In genomic region chr2:162113088-162113770, GRCh38 we compare ENCODE assay signal across 27 cellular contexts. TPM values are rescaled to one million over a fixed set of nuclear protein-coding genes. Genes with fewer than 3 reads are reported as not detected.
DNase-seq lines count a peak whose midpoint lies in the region; ATAC-seq, FAIRE-seq and TF ChIP-seq lines count a peak whose summit lies in the region.
"Had no signal": no experiment of that assay in that cellular context is flagged by ENCODE, and none has a peak within 500 bp of the region (broad histone marks: within the 10 kb centered on the region; RNA-seq: fewer than 3 reads in every experiment).

No MANE protein-coding gene starts in this region.

- no peaks in the 10 kb centered on the region for H3K23me2 ChIP-seq in H1 (ENCODE audit: low read depth, low read length)

- TF ChIP-seq RAD21 in HCT116 (IDR thresholded peaks at IDR 0.05; ENCODE audit: low read depth) (no peak), H1 (IDR thresholded peaks at IDR 0.05 in 1 of 2, conservative IDR thresholded peaks at IDR 0.05 in 1 of 2; ENCODE audit: low read depth in 2 of 2, low read length in 2 of 2) (no peak), HepG2 (CRISPR knock-in tag; IDR thresholded peaks at IDR 0.05) (no peak)

- no peak overlapping the region for H2BK20ac ChIP-seq in H1 (ENCODE audit: low read length)

- BruUV-seq in HCT116 (replicated peaks; lab: Mats Ljungman, UMichigan) (no TSS peak), HepG2 (replicated peaks; lab: Mats Ljungman, UMichigan) (no TSS peak)

- H3K36me3 ChIP-seq in ACC112 (ENCODE audit: insufficient read depth, low read length): 0 out of 2 replicates have a peak, but pooled peaks cover 9% of the 10 kb centered on the region
- H3K36me3 ChIP-seq in HCT116 (ENCODE audit: control insufficient read depth in 1 of 2, insufficient read depth in 2 of 2, low read length in 2 of 2): no peaks in the 10 kb centered on the region
- H3K36me3 ChIP-seq in H1 (ENCODE audit: control insufficient read depth in 2 of 4, insufficient read depth in 4 of 4, low read length in 3 of 4): no peaks in the 10 kb centered on the region; a peak in 1 of 8 replicates
- H3K36me3 ChIP-seq in HepG2 (replicated peaks in 1 of 2; ENCODE audit: control insufficient read depth in 1 of 2, insufficient read depth in 2 of 2, low read length in 2 of 2): no peaks in the 10 kb centered on the region
- no peaks in the 10 kb centered on the region for H3K36me3 ChIP-seq in vagina
- H3K36me3 ChIP-seq: BLaER1, MG63, Peyer's patch had no signal

- DNase-seq in HCT116 (ENCODE audit: low read depth, low spot score) (no peak), H1 (ENCODE audit: low read depth in 1 of 2, low spot score in 2 of 2) (no peak), HepG2 (ENCODE audit: low spot score) (peak; percentile 51), vagina (ENCODE audit: extremely low spot score in 2 of 2) (no peak)
- DNase-seq in T-helper 2 cell treated with Interferon-gamma antibody and Interleukin-4, amounts not matched to agents 5 μg/mL and 100 μg/mL, for 36 hours (ENCODE audit: low spot score): no peak
- DNase-seq: activated CD4-positive, alpha-beta T cell treated with anti-CD3 and anti-CD28 coated beads for 36 hours; activated naive CD4-positive, alpha-beta T cell; activated T-cell treated with anti-CD3 and anti-CD28 coated beads, Interleukin-2, amount 50 U/mL, for 48 hours; cortex of kidney; MG63; naive thymus-derived CD8-positive, alpha-beta T cell; NCI-H1694; NCI-H2171; NCI-H524 treated with DMSO at 0.1 percent for 48 hours; Peyer's patch; retina; T-helper 1 cell had no signal

- H3K9ac ChIP-seq in HCT116 (ENCODE audit: low read length): no peak overlapping the region
- H3K9ac ChIP-seq in H1 (replicated peaks in 1 of 4; ENCODE audit: extremely low read depth in 1 of 4, low read depth in 3 of 4, low read length in 3 of 4): no peak overlapping the region
- H3K9ac ChIP-seq in HepG2 (ENCODE audit: insufficient read depth, low read depth, low read length): peak overlapping the region; percentile 53; the same call in 1 of the 2 replicates
- H3K9ac ChIP-seq: BLaER1 had no signal

- no peak for FAIRE-seq in H1 (lab: Jason Lieb, UNC)
- FAIRE-seq in HepG2 (lab: Jason Lieb, UNC): no peak
- FAIRE-seq: endometrium had no signal

- intact Hi-C loops in HCT116 (cut with micrococcal nuclease): no loop called here
- intact Hi-C loops in HepG2 (cut with micrococcal nuclease; ENCODE audit: unreplicated experiment): loop anchor here (2.0 kb wide), 2 partner anchors 24 to 86 kb away; no protein-coding TSS in a partner anchor
- intact Hi-C loops in vagina (cut with DNase I): no loop called here

- H3K79me2 ChIP-seq in ACC112 (ENCODE audit: control insufficient read depth, insufficient read depth, low read length, unreplicated experiment): no peaks in the 10 kb centered on the region
- H3K79me2 ChIP-seq in HCT116 (ENCODE audit: insufficient read depth, low read length): no peaks in the 10 kb centered on the region
- no peaks in the 10 kb centered on the region for H3K79me2 ChIP-seq in H1 (ENCODE audit: control insufficient read depth in 1 of 2, insufficient read depth in 2 of 2, low read length in 2 of 2)
- H3K79me2 ChIP-seq in HepG2 (ENCODE audit: insufficient read depth, low read length): no peaks in the 10 kb centered on the region

- TF ChIP-seq POLR2A in HCT116 (IDR thresholded peaks at IDR 0.05; ENCODE audit: borderline replicate concordance, extremely low read depth, insufficient read depth, insufficient read length): no peak
- no peak for TF ChIP-seq POLR2A in H1 (IDR thresholded peaks at IDR 0.05; ENCODE audit: control extremely low read depth in 1 of 2, low read depth in 2 of 2, low read length in 2 of 2)
- TF ChIP-seq POLR2A in HepG2 (IDR thresholded peaks at IDR 0.05; ENCODE audit: insufficient read depth in 1 of 2, low read depth in 2 of 2, low read length in 2 of 2): no peak
- no peak for TF ChIP-seq POLR2A in vagina (IDR thresholded peaks at IDR 0.05)

- POLR2A ChIA-PET in HCT116 (lab: Charles Lee): no interaction called here
- POLR2A ChIA-PET in H1 (lab: Charles Lee; ENCODE audit: partially characterized antibody): no interaction called here
- POLR2A ChIA-PET in HepG2 (lab: Yijun Ruan, JAX): interaction anchor here (1.4 to 2.4 kb wide), 3 partner anchors 9 to 86 kb away, joined by 4 to 20 read pairs (median 4); partner anchors contain the start of gene DPP4

- H3K27ac ChIP-seq in ACC112 (ENCODE audit: low read depth, low read length) (peak overlapping the region; percentile 34; the same call in 1 of the 2 replicates), HCT116 (ENCODE audit: low read depth, low read length) (no peak overlapping the region), H1 (ENCODE audit: low read depth, low read length) (no peak overlapping the region), HepG2 (ENCODE audit: extremely low read length, insufficient read depth, low read length) (peak overlapping the region; percentile 73), vagina (no peak overlapping the region)
- H3K27ac ChIP-seq: BLaER1 had no signal

- H3K9me2 ChIP-seq in HCT116 (ENCODE audit: insufficient read depth): no peaks in the 10 kb centered on the region

- H3K27me3 ChIP-seq in ACC112 (ENCODE audit: insufficient read depth, low read length): no peaks in the 10 kb centered on the region
- H3K27me3 ChIP-seq in HCT116 (ENCODE audit: insufficient read depth, low read length): no peaks in the 10 kb centered on the region
- H3K27me3 ChIP-seq in H1 (replicated peaks in 1 of 4; ENCODE audit: control insufficient read depth in 3 of 4, extremely low read depth in 1 of 4, insufficient read depth in 3 of 4, low read length in 3 of 4): no peaks in the 10 kb centered on the region
- H3K27me3 ChIP-seq in HepG2 (ENCODE audit: control insufficient read depth in 1 of 2, insufficient read depth in 2 of 2, low read length in 2 of 2): no peaks in the 10 kb centered on the region
- no peaks in the 10 kb centered on the region for H3K27me3 ChIP-seq in vagina
- H3K27me3 ChIP-seq: BLaER1, MG63, Peyer's patch had no signal

- TF ChIP-seq CTCF in HCT116 (IDR thresholded peaks at IDR 0.05 in 2 of 3, conservative IDR thresholded peaks at IDR 0.05 in 1 of 3; ENCODE audit: borderline replicate concordance in 1 of 3, insufficient read depth in 1 of 3, low read depth in 2 of 3, low read length in 2 of 3) (no peak), H1 (IDR thresholded peaks at IDR 0.05; ENCODE audit: control extremely low read depth in 1 of 3, insufficient read depth in 1 of 3, low read depth in 1 of 3, low read length in 3 of 3) (no peak), HepG2 (CRISPR knock-in tag; IDR thresholded peaks at IDR 0.05) (no peak), vagina (IDR thresholded peaks at IDR 0.05) (no peak)

- H4K20me1 ChIP-seq in HCT116 (ENCODE audit: insufficient read depth) (no peaks in the 10 kb centered on the region), H1 (replicated peaks in 1 of 2; ENCODE audit: control insufficient read depth in 1 of 2, insufficient read depth in 2 of 2, low read length in 2 of 2) (no peaks in the 10 kb centered on the region), HepG2 (ENCODE audit: insufficient read depth, low read length) (no peaks in the 10 kb centered on the region)
- H4K20me1 ChIP-seq: BLaER1 had no signal

- H2BK5ac ChIP-seq in H1 (ENCODE audit: low read depth, low read length): no peak overlapping the region

- H3K9me3 Mint-ChIP-seq in T-helper 2 cell treated with Interferon-gamma antibody and Interleukin-4, amounts not matched to agents 5 μg/mL and 100 μg/mL, for 36 hours: peaks cover 28% of the 10 kb centered on the region

- no peaks in the 10 kb centered on the region for H3K79me1 ChIP-seq in H1 (ENCODE audit: low read depth, low read length)

- H3K4me1 ChIP-seq in ACC112 (ENCODE audit: control insufficient read depth, insufficient read depth, low read length, unreplicated experiment) (peaks cover 42% of the 10 kb centered on the region), HCT116 (ENCODE audit: control insufficient read depth in 1 of 2, insufficient read depth in 2 of 2, low read length in 2 of 2) (peaks cover 2 to 9% of the 10 kb centered on the region in 2 experiments; a peak in 1 of 4 replicates), H1 (replicated peaks in 1 of 4; ENCODE audit: control insufficient read depth in 3 of 4, insufficient read depth in 4 of 4, low read length in 3 of 4) (peaks cover 0 to 6% (median 3%) of the 10 kb centered on the region in 4 experiments; a peak in 3 of 7 replicates), HepG2 (ENCODE audit: insufficient read depth, low read length) (peaks cover 70% of the 10 kb centered on the region), vagina (peaks cover 18% of the 10 kb centered on the region)
- H3K4me1 ChIP-seq: BLaER1 had no signal

- H3K4me3 Mint-ChIP-seq in T-helper 2 cell treated with Interferon-gamma antibody and Interleukin-4, amounts not matched to agents 5 μg/mL and 100 μg/mL, for 36 hours: no peak overlapping the region
- H3K4me3 Mint-ChIP-seq: activated CD4-positive, alpha-beta T cell treated with anti-CD3 and anti-CD28 coated beads for 36 hours; mesothelial cell of epicardium; naive thymus-derived CD8-positive, alpha-beta T cell; stimulated activated naive CD8-positive, alpha-beta T cell treated with anti-CD3 and anti-CD28 coated beads, Interleukin-15, Interleukin-2, amounts not matched to agents 100 ng/mL and 50 ng/mL, for 24 hours had no signal

- H3K4me2 ChIP-seq in HCT116 (ENCODE audit: low read length): no peak overlapping the region
- 0 out of 4 replicates have a peak overlapping the region, but pooled peaks of 1 of the 2 experiments have one; percentile 26 for H3K4me2 ChIP-seq in H1 (ENCODE audit: insufficient read depth in 1 of 2, low read depth in 2 of 2, low read length in 2 of 2)
- peak overlapping the region; percentile 76 for H3K4me2 ChIP-seq in HepG2 (ENCODE audit: low read depth, low read length)
- H3K4me2 ChIP-seq: BLaER1 had no signal

- no peak overlapping the region for H3K14ac ChIP-seq in H1 (ENCODE audit: insufficient read length)

- H3K36me3 Mint-ChIP-seq in T-helper 2 cell treated with Interferon-gamma antibody and Interleukin-4, amounts not matched to agents 5 μg/mL and 100 μg/mL, for 36 hours (ENCODE audit: low read depth): peaks cover 12% of the 10 kb centered on the region
- H3K36me3 Mint-ChIP-seq: mesothelial cell of epicardium had no signal

- no peak overlapping the region for H2AFZ ChIP-seq in ACC112 (ENCODE audit: low read length, unreplicated experiment)
- peak overlapping the region; percentile 15 for H2AFZ ChIP-seq in HCT116 (ENCODE audit: low read depth, low read length, poor library complexity, severe bottlenecking)
- H2AFZ ChIP-seq in H1 (ENCODE audit: low read length): no peak overlapping the region
- H2AFZ ChIP-seq in HepG2 (ENCODE audit: low read length): peak overlapping the region; percentile 52

- no peak overlapping the region for H3K18ac ChIP-seq in H1 (ENCODE audit: extremely low read depth, low read length)

- H3K56ac ChIP-seq in H1 (replicated peaks; ENCODE audit: insufficient read length, low read depth, low read length): no peak overlapping the region

- ATAC-seq in HCT116: no peak
- peak; percentile 68 for ATAC-seq in HepG2
- ATAC-seq in HG03097 (IDR thresholded peaks at IDR 0.05; ENCODE audit: low FRiP score, unreplicated experiment): no peak
- no peak for ATAC-seq in HG03039 (IDR thresholded peaks at IDR 0.05; ENCODE audit: unreplicated experiment)
- ATAC-seq: activated CD4-positive, alpha-beta T cell treated with anti-CD3 and anti-CD28 coated beads for 36 hours; naive thymus-derived CD8-positive, alpha-beta T cell had no signal

- no peak overlapping the region for H2AK5ac ChIP-seq in H1 (ENCODE audit: low read depth, low read length)

- RAD21 ChIA-PET in HCT116 (lab: Charles Lee; ENCODE audit: low non-redundant PET in 1 of 2, low total read pairs in 2 of 2, uncharacterized antibody in 2 of 2, unreplicated experiment in 2 of 2): no interaction called here

- H3K23ac ChIP-seq in H1 (ENCODE audit: insufficient read length): no peak overlapping the region

- H3K4me1 Mint-ChIP-seq in T-helper 2 cell treated with Interferon-gamma antibody and Interleukin-4, amounts not matched to agents 5 μg/mL and 100 μg/mL, for 36 hours (ENCODE audit: low read depth): peaks cover 15% of the 10 kb centered on the region
- H3K4me1 Mint-ChIP-seq: mesothelial cell of epicardium had no signal

- H3K27me3 Mint-ChIP-seq in T-helper 2 cell treated with Interferon-gamma antibody and Interleukin-4, amounts not matched to agents 5 μg/mL and 100 μg/mL, for 36 hours (ENCODE audit: low read depth): no peaks in the 10 kb centered on the region
- H3K27me3 Mint-ChIP-seq: activated CD4-positive, alpha-beta T cell treated with anti-CD3 and anti-CD28 coated beads for 36 hours; naive thymus-derived CD8-positive, alpha-beta T cell; stimulated activated naive CD8-positive, alpha-beta T cell treated with anti-CD3 and anti-CD28 coated beads, Interleukin-15, Interleukin-2, amounts not matched to agents 100 ng/mL and 50 ng/mL, for 24 hours had no signal

- no peak overlapping the region for H3K4ac ChIP-seq in H1 (replicated peaks; ENCODE audit: insufficient read length, low read depth, low read length)

- no peak overlapping the region for H2BK12ac ChIP-seq in H1 (ENCODE audit: low read depth, low read length)

- no peaks in the 10 kb centered on the region; a peak in 1 of 4 replicates for H3K9me3 ChIP-seq in HCT116 (ENCODE audit: control insufficient read depth in 1 of 2, insufficient read depth in 1 of 2, low read depth in 1 of 2, low read length in 2 of 2)
- H3K9me3 ChIP-seq in H1 (ENCODE audit: insufficient read depth in 2 of 2, low read depth in 1 of 2, low read length in 1 of 2): 0 out of 4 replicates have a peak, but pooled peaks cover 0 to 6% of the 10 kb centered on the region in 2 experiments
- peaks cover 13% of the 10 kb centered on the region for H3K9me3 ChIP-seq in HepG2 (ENCODE audit: low read length)
- no peaks in the 10 kb centered on the region for H3K9me3 ChIP-seq in vagina
- H3K9me3 ChIP-seq: Peyer's patch had no signal

- 82% methylated on average over 3 of the region's 3 CpGs; no CpG with 5 or more reads in 1 of the 2 experiments for WGBS in H1 (ENCODE audit: extremely low coverage in 1 of 2, insufficient coverage in 1 of 2, insufficient read length in 1 of 2, insufficient replicate concordance in 2 of 2, low coverage in 1 of 2, low lambda C conversion rate in 2 of 2, missing lambda C conversion rate in 1 of 2), 2 experiments
- WGBS in HepG2 (ENCODE audit: low lambda C conversion rate): 9% methylated on average over 3 of the region's 3 CpGs

- CTCF ChIA-PET in HCT116 (lab: Charles Lee) (no interaction called here), H1 (lab: Charles Lee; ENCODE audit: partially characterized antibody) (interaction anchor here (1.0 to 1.1 kb wide), 2 partner anchors 12 to 76 kb away, joined by 3 to 5 read pairs; no protein-coding TSS in a partner anchor), HepG2 (lab: Yijun Ruan, JAX; ENCODE audit: low intra/inter-chr PET ratio, low total read pairs) (no interaction called here)

- no peak overlapping the region for H2BK120ac ChIP-seq in H1 (replicated peaks; ENCODE audit: low read depth, low read length)

- H4K8ac ChIP-seq in H1 (ENCODE audit: extremely low read depth, insufficient read depth, low read length): no peak overlapping the region

- H3K4me3 ChIP-seq in ACC112 (ENCODE audit: low read depth, low read length) (peak overlapping the region; percentile 16; the same call in 1 of the 2 replicates), HCT116 (replicated peaks in 1 of 2; ENCODE audit: low read depth in 1 of 2, low read length in 2 of 2) (no peak overlapping the region), H1 (ENCODE audit: extremely low read depth in 1 of 4, insufficient read depth in 2 of 4, low read depth in 3 of 4, low read length in 4 of 4) (no peak overlapping the region), HepG2 (replicated peaks in 1 of 3; ENCODE audit: insufficient read depth in 1 of 3, low read depth in 2 of 3, low read length in 3 of 3) (peak overlapping the region in 2 of 3 experiments; percentile 25 to 34; a peak in 3 of 6 replicates), vagina (no peak overlapping the region)
- H3K4me3 ChIP-seq: BLaER1, MG63, Peyer's patch had no signal

- H2BK15ac ChIP-seq in H1 (ENCODE audit: low read length): no peak overlapping the region

- H3K27ac Mint-ChIP-seq in T-helper 2 cell treated with Interferon-gamma antibody and Interleukin-4, amounts not matched to agents 5 μg/mL and 100 μg/mL, for 36 hours: no peak overlapping the region
- H3K27ac Mint-ChIP-seq: activated CD4-positive, alpha-beta T cell treated with anti-CD3 and anti-CD28 coated beads for 36 hours; mesothelial cell of epicardium; naive thymus-derived CD8-positive, alpha-beta T cell; stimulated activated naive CD8-positive, alpha-beta T cell treated with anti-CD3 and anti-CD28 coated beads, Interleukin-15, Interleukin-2, amounts not matched to agents 100 ng/mL and 50 ng/mL, for 24 hours had no signal

- H4K5ac ChIP-seq in H1 (ENCODE audit: insufficient read length, low read depth, low read length): no peak overlapping the region

- TF ChIP-seq EP300 in H1 (IDR thresholded peaks at IDR 0.05; ENCODE audit: borderline replicate concordance in 1 of 2, low read depth in 2 of 2, low read length in 2 of 2) (no peak), HepG2 (IDR thresholded peaks at IDR 0.05; ENCODE audit: low read depth in 2 of 2, low read length in 2 of 2) (peak in 1 of 2 experiments; percentile 64; a peak in 1 of 4 replicates), HepG2 (CRISPR knock-in tag; IDR thresholded peaks at IDR 0.05; ENCODE audit: borderline replicate concordance) (no peak)

- in situ Hi-C loops in HepG2 (cut with HindIII; ENCODE audit: extremely low pct_ligation_motif_present, low pct_unique_long_range_greater_than_20kb): no loop called here

- H4K91ac ChIP-seq in H1 (replicated peaks; ENCODE audit: insufficient read length, low read length): no peak overlapping the region

RNA-seq across cellular contexts. Expression of gene GCG, which starts 38.8 kb away (rescaled TPM):
- total RNA-seq in HCT116 (2021; ENCODE audit: unreplicated experiment): not detected
- not detected in 2 replicates for polyA plus RNA-seq in HCT116 (2012)
- not detected in 2 replicates for total RNA-seq in H1 (2021; fragmentation: NEBNext Ultra II Directional; extraction: Animal tissue kit (Norgen Biotek cat#: 25700))
- polyA plus RNA-seq in H1 (2011; rRNA removed): not detected in 2 replicates
- not detected for polyA plus RNA-seq in H1 (2011; cell fraction: cytosol; rRNA removed)
- polyA plus RNA-seq in H1 (2011; cell fraction: nucleus; rRNA removed): not detected
- polyA plus RNA-seq in H1 (2012, experiment 1 of 2): not detected in 4 replicates
- not detected for polyA plus RNA-seq in H1 (2012, experiment 2 of 2)
- not detected for polyA plus RNA-seq in H1 (2013, experiment 1 of 2)
- not detected for polyA plus RNA-seq in H1 (2013, experiment 2 of 2)
- not detected in 2 replicates for polyA minus RNA-seq in H1 (2011; rRNA and poly(A)+ RNA removed)
- polyA minus RNA-seq in H1 (2011; cell fraction: cytosol; rRNA and poly(A)+ RNA removed): not detected
- not detected for polyA minus RNA-seq in H1 (2011; cell fraction: nucleus; rRNA and poly(A)+ RNA removed)
- total RNA-seq in HepG2 (2016; rRNA removed; fragmentation: Illumina TruSeq; extraction: Trizol): not detected in 2 replicates
- not detected in 2 replicates for total RNA-seq in HepG2 (2016; cell fraction: cytosol; rRNA removed; fragmentation: Illumina TruSeq; extraction: Trizol; ENCODE audit: low read depth)
- total RNA-seq in HepG2 (2016; cell fraction: insoluble cytoplasmic fraction; rRNA removed; fragmentation: Illumina TruSeq; extraction: Trizol): not detected in 2 replicates
- total RNA-seq in HepG2 (2016; cell fraction: membrane; rRNA removed; fragmentation: Illumina TruSeq; extraction: Trizol): not detected in 2 replicates
- total RNA-seq in HepG2 (2016; cell fraction: nucleus; rRNA removed; fragmentation: Illumina TruSeq; extraction: Trizol): not detected in 2 replicates
- polyA plus RNA-seq in HepG2 (2011; rRNA removed): not detected in 2 replicates
- not detected in 2 replicates for polyA plus RNA-seq in HepG2 (2011; cell fraction: cytosol; rRNA removed)
- not detected in 2 replicates for polyA plus RNA-seq in HepG2 (2011; cell fraction: nucleus; rRNA removed)
- polyA plus RNA-seq in HepG2 (2012): not detected in 2 replicates
- polyA plus RNA-seq in HepG2 (2016; cell fraction: cytosol; fragmentation: Illumina TruSeq; extraction: Trizol; ENCODE audit: low read depth): not detected in 2 replicates
- not detected in 2 replicates for polyA plus RNA-seq in HepG2 (2016; cell fraction: insoluble cytoplasmic fraction; fragmentation: Illumina TruSeq; extraction: Trizol; ENCODE audit: low read depth)
- polyA plus RNA-seq in HepG2 (2016; cell fraction: membrane; fragmentation: Illumina TruSeq; extraction: Trizol; ENCODE audit: low read depth): not detected in 2 replicates
- polyA plus RNA-seq in HepG2 (2016; cell fraction: nucleus; fragmentation: Illumina TruSeq; extraction: Trizol; ENCODE audit: insufficient read depth, low read depth): not detected in 2 replicates
- not detected in 2 replicates for polyA minus RNA-seq in HepG2 (2011; rRNA and poly(A)+ RNA removed; ENCODE audit: low replicate concordance)
- polyA minus RNA-seq in HepG2 (2011; cell fraction: cytosol; rRNA and poly(A)+ RNA removed): not detected in 2 replicates
- not detected in 2 replicates for polyA minus RNA-seq in HepG2 (2011; cell fraction: nucleus; rRNA and poly(A)+ RNA removed)
- total RNA-seq in vagina: not detected
- total RNA-seq: activated CD4-positive, alpha-beta T cell treated with anti-CD3 and anti-CD28 coated beads for 36 hours; bronchial epithelial cell; naive thymus-derived CD8-positive, alpha-beta T cell; osteocyte; SK-MEL-5 had no signal
- polyA plus RNA-seq: naive thymus-derived CD8-positive, alpha-beta T cell had no signal

RNA-seq across cellular contexts. Expression of gene DPP4, which starts 39.2 kb away (rescaled TPM):
- total RNA-seq in HCT116 (2021; ENCODE audit: unreplicated experiment) (3.6 TPM), HepG2 (2016; rRNA removed; fragmentation: Illumina TruSeq; extraction: Trizol) (57.2 and 109 TPM in 2 replicates), vagina (15.5 TPM)
- 2.4 and 4.6 TPM in 2 replicates for polyA plus RNA-seq in HCT116 (2012)
- total RNA-seq in H1 (2021; fragmentation: NEBNext Ultra II Directional; extraction: Animal tissue kit (Norgen Biotek cat#: 25700)): 3.1 and 3.3 TPM in 2 replicates
- polyA plus RNA-seq in H1 (2011; rRNA removed) (1.0 and 1.3 TPM in 2 replicates), HepG2 (2011; rRNA removed) (37.7 and 39.4 TPM in 2 replicates)
- polyA plus RNA-seq in H1 (2011; cell fraction: cytosol; rRNA removed): 1.5 TPM
- 1.4 TPM for polyA plus RNA-seq in H1 (2011; cell fraction: nucleus; rRNA removed)
- 2.6 to 4.3 TPM (median 3.5 TPM) in 4 replicates for polyA plus RNA-seq in H1 (2012, experiment 1 of 2)
- 0.51 TPM for polyA plus RNA-seq in H1 (2012, experiment 2 of 2)
- 2.3 TPM for polyA plus RNA-seq in H1 (2013, experiment 1 of 2)
- 2.6 TPM for polyA plus RNA-seq in H1 (2013, experiment 2 of 2)
- polyA minus RNA-seq in H1 (2011; rRNA and poly(A)+ RNA removed): 1.8 and 3.3 TPM in 2 replicates
- 3.7 TPM for polyA minus RNA-seq in H1 (2011; cell fraction: cytosol; rRNA and poly(A)+ RNA removed)
- 8.1 TPM for polyA minus RNA-seq in H1 (2011; cell fraction: nucleus; rRNA and poly(A)+ RNA removed)
- total RNA-seq in HepG2 (2016; cell fraction: cytosol; rRNA removed; fragmentation: Illumina TruSeq; extraction: Trizol; ENCODE audit: low read depth): 9.0 and 9.9 TPM in 2 replicates
- total RNA-seq in HepG2 (2016; cell fraction: insoluble cytoplasmic fraction; rRNA removed; fragmentation: Illumina TruSeq; extraction: Trizol): 54.8 and 107 TPM in 2 replicates
- 22.6 and 24.7 TPM in 2 replicates for total RNA-seq in HepG2 (2016; cell fraction: membrane; rRNA removed; fragmentation: Illumina TruSeq; extraction: Trizol)
- 123 and 147 TPM in 2 replicates for total RNA-seq in HepG2 (2016; cell fraction: nucleus; rRNA removed; fragmentation: Illumina TruSeq; extraction: Trizol)
- polyA plus RNA-seq in HepG2 (2011; cell fraction: cytosol; rRNA removed): 32.1 and 39.3 TPM in 2 replicates
- polyA plus RNA-seq in HepG2 (2011; cell fraction: nucleus; rRNA removed): 35.3 and 41.8 TPM in 2 replicates
- 85.0 and 97.7 TPM in 2 replicates for polyA plus RNA-seq in HepG2 (2012)
- polyA plus RNA-seq in HepG2 (2016; cell fraction: cytosol; fragmentation: Illumina TruSeq; extraction: Trizol; ENCODE audit: low read depth): 7.7 and 8.0 TPM in 2 replicates
- polyA plus RNA-seq in HepG2 (2016; cell fraction: insoluble cytoplasmic fraction; fragmentation: Illumina TruSeq; extraction: Trizol; ENCODE audit: low read depth): 38.7 and 39.5 TPM in 2 replicates
- 14.9 and 16.9 TPM in 2 replicates for polyA plus RNA-seq in HepG2 (2016; cell fraction: membrane; fragmentation: Illumina TruSeq; extraction: Trizol; ENCODE audit: low read depth)
- polyA plus RNA-seq in HepG2 (2016; cell fraction: nucleus; fragmentation: Illumina TruSeq; extraction: Trizol; ENCODE audit: insufficient read depth, low read depth): 95.1 and 96.2 TPM in 2 replicates
- polyA minus RNA-seq in HepG2 (2011; rRNA and poly(A)+ RNA removed; ENCODE audit: low replicate concordance): 175 TPM in 1 of 2 replicates, not detected in the other
- 57.2 and 81.0 TPM in 2 replicates for polyA minus RNA-seq in HepG2 (2011; cell fraction: cytosol; rRNA and poly(A)+ RNA removed)
- polyA minus RNA-seq in HepG2 (2011; cell fraction: nucleus; rRNA and poly(A)+ RNA removed): 147 and 149 TPM in 2 replicates
- total RNA-seq: osteocyte had no signal

Comparison
In these comparisons a context has a peak if more than half of its experiments do, and no peak if none do; other contexts are left out.
1. H2AFZ ChIP-seq: peak in HCT116 (single experiment) and HepG2 (single experiment); none in ACC112 (single experiment) and H1 (single experiment).
2. H3K27ac ChIP-seq: peak in ACC112 (single experiment) and HepG2 (single experiment); none in HCT116 (single experiment), H1 (single experiment) and vagina (single experiment).
3. H3K4me3 ChIP-seq: peak in ACC112 (single experiment) and HepG2 (2 of 3); none in HCT116 (0 of 2), H1 (0 of 4) and vagina (0 of 2).